Comparison of ENCODE assay signal across 8 cellular contexts in genomic region chr12:39619316-39619659, GRCh38. TPM values are rescaled to one million over a fixed set of nuclear protein-coding genes. Genes with fewer than 3 reads are reported as not detected.
A peak's percentile ranks its signal among the peaks of the same experiment; 100 is the strongest.
DNase-seq lines count a peak whose midpoint lies in the region; ATAC-seq, FAIRE-seq and TF ChIP-seq lines count a peak whose summit lies in the region.

No MANE protein-coding gene starts in this region.

- H3K79me2 ChIP-seq in HepG2 (ENCODE audit: insufficient read depth, low read length), result no peaks in the 10 kb centered on the region

- H3K36me3 ChIP-seq in HepG2 (replicated peaks in 1 of 2; ENCODE audit: control insufficient read depth in 1 of 2, insufficient read depth in 2 of 2, low read length in 2 of 2) (no peaks in the 10 kb centered on the region), uterus (no peaks in the 10 kb centered on the region)

- peak overlapping the region; percentile 17 for H2AFZ ChIP-seq in HepG2 (ENCODE audit: low read length)

- CTCF ChIA-PET in HepG2 (lab: Yijun Ruan, JAX; ENCODE audit: low intra/inter-chr PET ratio, low total read pairs), result interaction anchor here (1.6 kb wide), 1 partner anchor 301 kb away, joined by 3 read pairs; no protein-coding TSS in a partner anchor

- no peak for TF ChIP-seq RAD21 in HepG2 (CRISPR knock-in tag; IDR thresholded peaks at IDR 0.05)

- BruUV-seq in HepG2 (replicated peaks; lab: Mats Ljungman, UMichigan), result no TSS peak

- peak overlapping the region; percentile 44 for H3K4me3 ChIP-seq in astrocyte of the cerebellum (ENCODE audit: low read depth, low read length)
- H3K4me3 ChIP-seq in HepG2 (replicated peaks in 1 of 3; ENCODE audit: insufficient read depth in 1 of 3, low read depth in 2 of 3, low read length in 3 of 3), result peak overlapping the region in 2 of 3 experiments; percentile 40 to 50; a peak in 3 of 6 replicates
- H3K4me3 ChIP-seq in uterus, result peak overlapping the region; percentile 43 to 46

- TF ChIP-seq EP300 in HepG2 (IDR thresholded peaks at IDR 0.05; ENCODE audit: low read depth in 2 of 2, low read length in 2 of 2) (no peak), HepG2 (CRISPR knock-in tag; IDR thresholded peaks at IDR 0.05; ENCODE audit: borderline replicate concordance) (no peak)

- TF ChIP-seq CTCF in astrocyte of the cerebellum (IDR thresholded peaks at IDR 0.05; ENCODE audit: low read depth, low read length, missing control alignments) (no peak), HepG2 (CRISPR knock-in tag; IDR thresholded peaks at IDR 0.05) (no peak), uterus (IDR thresholded peaks at IDR 0.05) (no peak)

- H3K27me3 ChIP-seq in HepG2 (ENCODE audit: control insufficient read depth in 1 of 2, insufficient read depth in 2 of 2, low read length in 2 of 2) (no peaks in the 10 kb centered on the region; a peak in 2 of 5 replicates), uterus (no peaks in the 10 kb centered on the region)

- POLR2A ChIA-PET in HepG2 (lab: Yijun Ruan, JAX), result no interaction called here

- no peak overlapping the region for H3K9ac ChIP-seq in HepG2 (ENCODE audit: insufficient read depth, low read depth, low read length)

- no peak for FAIRE-seq in HepG2 (lab: Jason Lieb, UNC)

- intact Hi-C loops in HepG2 (cut with micrococcal nuclease; ENCODE audit: unreplicated experiment), result no loop called here
- intact Hi-C loops in uterus (cut with DNase I; ENCODE audit: low total_unique reads), result no loop called here

- H3K4me2 ChIP-seq in HepG2 (ENCODE audit: low read depth, low read length), result peak overlapping the region; percentile 76

- H4K20me1 ChIP-seq in HepG2 (ENCODE audit: insufficient read depth, low read length), result no peaks in the 10 kb centered on the region

- WGBS in HepG2 (ENCODE audit: low lambda C conversion rate), result 8% methylated on average over 7 of the region's 10 CpGs

- no peak for TF ChIP-seq POLR2A in HepG2 (IDR thresholded peaks at IDR 0.05; ENCODE audit: insufficient read depth in 1 of 2, low read depth in 2 of 2, low read length in 2 of 2)
- TF ChIP-seq POLR2A in uterus (IDR thresholded peaks at IDR 0.05), result no peak

- ATAC-seq in GM18498 (IDR thresholded peaks at IDR 0.05; ENCODE audit: unreplicated experiment) (peak; percentile 20), HepG2 (peak; percentile 68)
- no peak for ATAC-seq in activated CD4-positive, CD25-positive, alpha-beta regulatory T cell treated with anti-CD3 and anti-CD28 coated beads, Interleukin-2, amount 50 U/mL, for 24 hours

- H3K9me3 ChIP-seq in HepG2 (ENCODE audit: low read length) (no peaks in the 10 kb centered on the region), uterus (no peaks in the 10 kb centered on the region)

- DNase-seq in GOT3 (lab: John Stamatoyannopoulos, UW) (peak; percentile 93), NCI-H1105 (lab: John Stamatoyannopoulos, UW) (peak; percentile 41), astrocyte of the cerebellum (ENCODE audit: low read depth) (no peak), HepG2 (ENCODE audit: low spot score) (no peak), uterus (no peak), A172 (ENCODE audit: low spot score) (no peak)

- in situ Hi-C loops in astrocyte of the cerebellum (cut with HindIII; ENCODE audit: low sequenced_read_pairs), result no loop called here
- in situ Hi-C loops in HepG2 (cut with HindIII; ENCODE audit: extremely low pct_ligation_motif_present, low pct_unique_long_range_greater_than_20kb), result no loop called here

- H3K4me1 ChIP-seq in HepG2 (ENCODE audit: insufficient read depth, low read length) (peaks cover 21% of the 10 kb centered on the region), uterus (no peaks in the 10 kb centered on the region)

- H3K27ac ChIP-seq in HepG2 (ENCODE audit: extremely low read length, insufficient read depth, low read length) (no peak overlapping the region), uterus (peak overlapping the region; percentile 81 to 88)

TF ChIP-seq in HepG2, 621 proteins besides CTCF, POLR2A, EP300 and RAD21:
- no peak for TF ChIP-seq HNF4G (IDR thresholded peaks at IDR 0.05; ENCODE audit: borderline replicate concordance, low read depth, low read length)
- no peak for TF ChIP-seq HNF4G (CRISPR knock-in tag; IDR thresholded peaks at IDR 0.05; ENCODE audit: borderline replicate concordance, low read depth)
- TF ChIP-seq SPEN (CRISPR knock-in tag; IDR thresholded peaks at IDR 0.05; ENCODE audit: low read depth), result no peak
- TF ChIP-seq STAG1 (CRISPR knock-in tag; IDR thresholded peaks at IDR 0.05), result no peak
- TF ChIP-seq, protein P1, sequence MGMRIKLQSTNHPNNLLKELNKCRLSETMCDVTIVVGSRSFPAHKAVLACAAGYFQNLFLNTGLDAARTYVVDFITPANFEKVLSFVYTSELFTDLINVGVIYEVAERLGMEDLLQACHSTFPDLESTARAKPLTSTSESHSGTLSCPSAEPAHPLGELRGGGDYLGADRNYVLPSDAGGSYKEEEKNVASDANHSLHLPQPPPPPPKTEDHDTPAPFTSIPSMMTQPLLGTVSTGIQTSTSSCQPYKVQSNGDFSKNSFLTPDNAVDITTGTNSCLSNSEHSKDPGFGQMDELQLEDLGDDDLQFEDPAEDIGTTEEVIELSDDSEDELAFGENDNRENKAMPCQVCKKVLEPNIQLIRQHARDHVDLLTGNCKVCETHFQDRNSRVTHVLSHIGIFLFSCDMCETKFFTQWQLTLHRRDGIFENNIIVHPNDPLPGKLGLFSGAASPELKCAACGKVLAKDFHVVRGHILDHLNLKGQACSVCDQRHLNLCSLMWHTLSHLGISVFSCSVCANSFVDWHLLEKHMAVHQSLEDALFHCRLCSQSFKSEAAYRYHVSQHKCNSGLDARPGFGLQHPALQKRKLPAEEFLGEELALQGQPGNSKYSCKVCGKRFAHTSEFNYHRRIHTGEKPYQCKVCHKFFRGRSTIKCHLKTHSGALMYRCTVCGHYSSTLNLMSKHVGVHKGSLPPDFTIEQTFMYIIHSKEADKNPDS (CRISPR knock-in tag; IDR thresholded peaks at IDR 0.05), result no peak
- no peak for TF ChIP-seq U2AF1 (optimal IDR thresholded peaks at IDR 0.05; ENCODE audit: low read depth, low read length)
- TF ChIP-seq KLF15 (CRISPR knock-in tag; IDR thresholded peaks at IDR 0.05; ENCODE audit: borderline replicate concordance), result no peak
- no peak for TF ChIP-seq TBX3 (IDR thresholded peaks at IDR 0.05; ENCODE audit: borderline replicate concordance)
- no peak for TF ChIP-seq ZNF564 (CRISPR knock-in tag; IDR thresholded peaks at IDR 0.05)
- no peak for TF ChIP-seq HMGXB4 (CRISPR knock-in tag; IDR thresholded peaks at IDR 0.05; ENCODE audit: borderline replicate concordance in 1 of 2, low read depth in 1 of 2)
- no peak for TF ChIP-seq ZMAT3 (CRISPR knock-in tag; conservative IDR thresholded peaks at IDR 0.05)

RNA-seq across cellular contexts. Expression of gene ABCD2, which starts 0.3 kb away (rescaled TPM):
- total RNA-seq in HepG2 (2016; rRNA removed; fragmentation: Illumina TruSeq; extraction: Trizol) (not detected in 2 replicates), uterus (1 to 10 TPM in 3 of 4 donors, under 1 TPM in 1; 0.29 to 3.5 (median 2.0) TPM)
- total RNA-seq in HepG2 (2016; cell fraction: cytosol; rRNA removed; fragmentation: Illumina TruSeq; extraction: Trizol; ENCODE audit: low read depth), result not detected in 2 replicates
- not detected in 2 replicates for total RNA-seq in HepG2 (2016; cell fraction: insoluble cytoplasmic fraction; rRNA removed; fragmentation: Illumina TruSeq; extraction: Trizol)
- not detected in 2 replicates for total RNA-seq in HepG2 (2016; cell fraction: membrane; rRNA removed; fragmentation: Illumina TruSeq; extraction: Trizol)
- not detected in 2 replicates for total RNA-seq in HepG2 (2016; cell fraction: nucleus; rRNA removed; fragmentation: Illumina TruSeq; extraction: Trizol)
- polyA plus RNA-seq in HepG2 (2011; rRNA removed), result not detected in 2 replicates
- polyA plus RNA-seq in HepG2 (2011; cell fraction: cytosol; rRNA removed), result not detected in 2 replicates
- not detected in 2 replicates for polyA plus RNA-seq in HepG2 (2011; cell fraction: nucleus; rRNA removed)
- not detected in 2 replicates for polyA plus RNA-seq in HepG2 (2012)
- not detected in 2 replicates for polyA plus RNA-seq in HepG2 (2016; cell fraction: cytosol; fragmentation: Illumina TruSeq; extraction: Trizol; ENCODE audit: low read depth)
- polyA plus RNA-seq in HepG2 (2016; cell fraction: insoluble cytoplasmic fraction; fragmentation: Illumina TruSeq; extraction: Trizol; ENCODE audit: low read depth), result not detected in 2 replicates
- polyA plus RNA-seq in HepG2 (2016; cell fraction: membrane; fragmentation: Illumina TruSeq; extraction: Trizol; ENCODE audit: low read depth), result not detected in 2 replicates
- polyA plus RNA-seq in HepG2 (2016; cell fraction: nucleus; fragmentation: Illumina TruSeq; extraction: Trizol; ENCODE audit: insufficient read depth, low read depth), result not detected in 2 replicates
- polyA minus RNA-seq in HepG2 (2011; rRNA and poly(A)+ RNA removed; ENCODE audit: low replicate concordance), result not detected in 2 replicates
- not detected in 2 replicates for polyA minus RNA-seq in HepG2 (2011; cell fraction: cytosol; rRNA and poly(A)+ RNA removed)
- not detected in 2 replicates for polyA minus RNA-seq in HepG2 (2011; cell fraction: nucleus; rRNA and poly(A)+ RNA removed)
- not detected in 2 replicates for total RNA-seq in A172 (2014; rRNA removed; shearing (Covaris generic))

Comparison
In these comparisons a context has a peak if more than half of its experiments do, and no peak if none do; other contexts are left out.
1. ATAC-seq: peak in GM18498 (single experiment) and HepG2 (single experiment); none in activated CD4-positive, CD25-positive, alpha-beta regulatory T cell treated with anti-CD3 and anti-CD28 coated beads, Interleukin-2, amount 50 U/mL, for 24 hours (0 of 2).
2. DNase-seq: peak in GOT3 (single experiment) and NCI-H1105 (single experiment); none in astrocyte of the cerebellum (single experiment), HepG2 (single experiment), uterus (0 of 2) and A172 (single experiment).
3. Peak in every context shown above with its lines, with median percentiles within 50 percentile points of each other: H3K4me3 ChIP-seq.